In the genomic region with DNA sequence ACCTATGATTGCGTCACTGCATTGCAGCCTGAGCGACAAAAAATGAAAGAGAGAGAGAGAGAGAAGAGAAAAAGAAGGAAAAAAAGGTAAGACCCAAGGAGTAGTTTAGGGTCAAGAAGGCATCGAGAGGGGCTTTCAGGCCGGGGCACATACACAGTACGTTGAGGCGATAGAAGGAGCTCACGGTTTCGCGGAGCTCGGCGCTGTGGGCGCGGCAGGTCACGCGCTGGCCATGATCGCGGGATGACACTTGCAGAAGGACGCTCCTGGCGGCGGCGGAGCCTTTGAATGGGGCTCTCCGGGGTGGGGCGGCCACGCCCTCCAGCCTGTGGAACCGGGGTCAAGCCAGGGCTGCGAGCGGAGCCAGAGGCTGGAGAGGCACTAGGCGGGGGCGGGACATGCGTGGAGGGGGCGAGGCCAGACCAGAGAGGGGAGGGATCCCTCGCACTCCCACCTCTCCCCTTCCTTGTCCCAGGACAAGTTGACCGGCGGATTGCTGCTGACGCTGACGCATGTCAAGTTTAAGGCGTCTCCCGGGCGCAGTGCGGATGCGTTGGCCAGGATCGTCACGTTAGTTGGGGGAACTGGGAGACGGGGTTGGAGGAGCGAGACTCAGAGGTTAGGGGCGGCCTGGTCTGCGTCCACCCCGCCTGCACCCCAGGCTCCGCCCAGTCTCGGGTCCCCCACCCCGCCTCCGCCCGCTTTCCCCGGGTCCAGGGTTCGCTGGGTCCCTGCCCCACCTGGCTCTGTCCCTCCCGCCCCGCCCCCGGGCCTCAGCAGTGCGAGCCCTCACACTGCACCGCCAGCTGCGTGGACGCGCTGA, we compare ENCODE assay signal across 6 cellular contexts. TPM values are rescaled to one million over a fixed set of nuclear protein-coding genes. Genes with fewer than 3 reads are reported as not detected.
DNase-seq lines count a peak whose midpoint lies in the region; ATAC-seq lines count a peak whose summit lies in the region.

No MANE protein-coding gene starts in this region.

- H3K27ac Mint-ChIP-seq in stimulated activated memory B cell treated with anti-CD40 and anti-IgM and Interleukin-4, amounts not matched to agents 10 μg/mL and 1 μg/mL and 100 μg/mL, for 72 hours = no peak overlapping the region

- peak; percentile 37 for DNase-seq in NCI-H146 (lab: John Stamatoyannopoulos, UW)
- no peak for DNase-seq in NCI-H146 treated with DMSO at 0.1 percent for 48 hours (lab: John Stamatoyannopoulos, UW; ENCODE audit: unreplicated experiment)

- H3K36me3 Mint-ChIP-seq in stimulated activated memory B cell treated with anti-CD40 and anti-IgM and Interleukin-4, amounts not matched to agents 10 μg/mL and 1 μg/mL and 100 μg/mL, for 72 hours = no peaks in the 10 kb centered on the region

- H3K27me3 Mint-ChIP-seq in stimulated activated memory B cell treated with anti-CD40 and anti-IgM and Interleukin-4, amounts not matched to agents 10 μg/mL and 1 μg/mL and 100 μg/mL, for 72 hours = peaks cover 84% of the 10 kb centered on the region

- H3K9me3 Mint-ChIP-seq in stimulated activated memory B cell treated with anti-CD40 and anti-IgM and Interleukin-4, amounts not matched to agents 10 μg/mL and 1 μg/mL and 100 μg/mL, for 72 hours = peaks cover 11% of the 10 kb centered on the region

- ATAC-seq in esophagus mucosa = peak; percentile 78
- peak; percentile 25 for ATAC-seq in stimulated activated memory B cell treated with anti-CD40 and anti-IgM and Interleukin-4, amounts not matched to agents 10 μg/mL and 1 μg/mL and 100 μg/mL, for 72 hours
- no peak for ATAC-seq in GM18873 (IDR thresholded peaks at IDR 0.05; ENCODE audit: low FRiP score, unreplicated experiment)
- no peak for ATAC-seq in GM21381 (IDR thresholded peaks at IDR 0.05; ENCODE audit: unreplicated experiment)

- H3K4me3 Mint-ChIP-seq in stimulated activated memory B cell treated with anti-CD40 and anti-IgM and Interleukin-4, amounts not matched to agents 10 μg/mL and 1 μg/mL and 100 μg/mL, for 72 hours = peak overlapping the region; percentile 52

- peaks cover 22% of the 10 kb centered on the region for H3K4me1 Mint-ChIP-seq in stimulated activated memory B cell treated with anti-CD40 and anti-IgM and Interleukin-4, amounts not matched to agents 10 μg/mL and 1 μg/mL and 100 μg/mL, for 72 hours

RNA-seq across cellular contexts. Expression of gene NPHS1, which starts 6.9 kb away (rescaled TPM):
- total RNA-seq in esophagus mucosa = not detected

RNA-seq across cellular contexts. Expression of gene KIRREL2, which starts 11.3 kb away (rescaled TPM):
- total RNA-seq in esophagus mucosa = 0.24 TPM

RNA-seq across cellular contexts. Expression of gene APLP1, which starts 22.9 kb away (rescaled TPM):
- 0.84 TPM for total RNA-seq in esophagus mucosa

RNA-seq across cellular contexts. Expression of gene PRODH2, which starts 32.8 kb away (rescaled TPM):
- not detected for total RNA-seq in esophagus mucosa

RNA-seq across cellular contexts. Expression of gene NFKBID, which starts 54.9 kb away (rescaled TPM):
- total RNA-seq in esophagus mucosa = 4.2 TPM

Comparison
In these comparisons a context has a peak if more than half of its experiments do, and no peak if none do; other contexts are left out.
1. ATAC-seq: peak in esophagus mucosa (single experiment) and stimulated activated memory B cell treated with anti-CD40 and anti-IgM and Interleukin-4, amounts not matched to agents 10 μg/mL and 1 μg/mL and 100 μg/mL, for 72 hours (single experiment); none in GM18873 (single experiment) and GM21381 (single experiment).